In genomic region chr1:86821956-86822355, GRCh38 we compare ENCODE assay signal across 20 cellular contexts.
DNase-seq lines count a peak whose midpoint lies in the region; TF ChIP-seq lines count a peak whose summit lies in the region.
"Had no signal": no experiment of that assay in that cellular context is flagged by ENCODE, and none has a peak within 500 bp of the region (broad histone marks: within the 10 kb centered on the region; RNA-seq: fewer than 3 reads in every experiment).

No MANE protein-coding gene starts in this region.

- H3K27ac Mint-ChIP-seq in progenitor cell of endocrine pancreas (no peak overlapping the region), mesothelial cell of epicardium (no peak overlapping the region)
- H3K27ac Mint-ChIP-seq: CD4-positive, alpha-beta T cell; CD8-positive, alpha-beta memory T cell had no signal

- H3K9ac ChIP-seq in OCI-LY3 (ENCODE audit: low read length), result no peak overlapping the region
- H3K9ac ChIP-seq: BLaER1 treated with 17β-estradiol and CSF1 and Interleukin-3, amounts not matched to agents 10 nM and 100 nM; GM23248 had no signal

- H4K20me1 ChIP-seq in OCI-LY3 (ENCODE audit: insufficient read depth, low read length), result no peaks in the 10 kb centered on the region
- H4K20me1 ChIP-seq: BLaER1 treated with 17β-estradiol and CSF1 and Interleukin-3, amounts not matched to agents 10 nM and 100 nM had no signal

- no peak overlapping the region for H3K4me3 ChIP-seq in OCI-LY3 (ENCODE audit: low read length)
- H3K4me3 ChIP-seq: A549; BLaER1 treated with 17β-estradiol and CSF1 and Interleukin-3, amounts not matched to agents 10 nM and 100 nM; GM12878; GM23248; HAP-1 had no signal

- H3K9me3 ChIP-seq in OCI-LY3 (ENCODE audit: insufficient read depth, low read length), result no peaks in the 10 kb centered on the region
- H3K9me3 ChIP-seq: A549, BE2C, HAP-1 had no signal

- H3K79me2 ChIP-seq in OCI-LY3 (ENCODE audit: low read length), result no peaks in the 10 kb centered on the region

- no peak overlapping the region for H3K4me3 Mint-ChIP-seq in progenitor cell of endocrine pancreas (ENCODE audit: low read depth)
- no peak overlapping the region for H3K4me3 Mint-ChIP-seq in mesothelial cell of epicardium
- H3K4me3 Mint-ChIP-seq: CD4-positive, alpha-beta T cell; CD8-positive, alpha-beta memory T cell had no signal

- no peaks in the 10 kb centered on the region for H3K36me3 ChIP-seq in OCI-LY3 (replicated peaks; ENCODE audit: low read depth, low read length)
- H3K36me3 ChIP-seq: BE2C; BLaER1 treated with 17β-estradiol and CSF1 and Interleukin-3, amounts not matched to agents 10 nM and 100 nM; HAP-1 had no signal

- no peak overlapping the region for H3K27ac ChIP-seq in OCI-LY3 (ENCODE audit: low read length)
- H3K27ac ChIP-seq: A549; BLaER1 treated with 17β-estradiol and CSF1 and Interleukin-3, amounts not matched to agents 10 nM and 100 nM; GM23248 had no signal

- H3K27me3 Mint-ChIP-seq in progenitor cell of endocrine pancreas, result peaks cover 3% of the 10 kb centered on the region
- no peaks in the 10 kb centered on the region for H3K27me3 Mint-ChIP-seq in mesothelial cell of epicardium (ENCODE audit: low read depth)

- no peaks in the 10 kb centered on the region for H3K36me3 Mint-ChIP-seq in progenitor cell of endocrine pancreas (ENCODE audit: insufficient read depth)
- H3K36me3 Mint-ChIP-seq in mesothelial cell of epicardium, result no peaks in the 10 kb centered on the region
- H3K36me3 Mint-ChIP-seq: CD14-positive monocyte; CD8-positive, alpha-beta memory T cell had no signal

- TF ChIP-seq CTCF in OCI-LY3 (IDR thresholded peaks at IDR 0.05; ENCODE audit: low read depth, low read length) (no peak), progenitor cell of endocrine pancreas (IDR thresholded peaks at IDR 0.05; ENCODE audit: unreplicated experiment) (no peak), mesothelial cell of epicardium (IDR thresholded peaks at IDR 0.05; ENCODE audit: unreplicated experiment) (no peak)

- H3K4me1 Mint-ChIP-seq in progenitor cell of endocrine pancreas (ENCODE audit: low read depth) (peaks cover 20% of the 10 kb centered on the region), mesothelial cell of epicardium (peaks cover 32% of the 10 kb centered on the region)

- no peaks in the 10 kb centered on the region for H3K27me3 ChIP-seq in OCI-LY3 (ENCODE audit: low read depth, low read length)
- H3K27me3 ChIP-seq: BE2C; BLaER1 treated with 17β-estradiol and CSF1 and Interleukin-3, amounts not matched to agents 10 nM and 100 nM had no signal

- H3K9me3 Mint-ChIP-seq in progenitor cell of endocrine pancreas (ENCODE audit: low read depth) (peaks cover 4% of the 10 kb centered on the region), mesothelial cell of epicardium (no peaks in the 10 kb centered on the region)

- H3K4me1 ChIP-seq in OCI-LY3 (ENCODE audit: low read length), result peaks cover 16% of the 10 kb centered on the region
- H3K4me1 ChIP-seq: BE2C had no signal

- H2AFZ ChIP-seq in OCI-LY3 (ENCODE audit: low read depth, low read length), result no peak overlapping the region
- H2AFZ ChIP-seq: GM23248 had no signal

- DNase-seq in amniotic epithelial cell (ENCODE audit: low read depth), result peak; percentile 25
- DNase-seq in left kidney (ENCODE audit: low read depth, low spot score), result peak; percentile 46
- no peak for DNase-seq in NCI-H526 (lab: John Stamatoyannopoulos, UW)
- no peak for DNase-seq in progenitor cell of endocrine pancreas (ENCODE audit: low spot score, unreplicated experiment)
- no peak for DNase-seq in mesothelial cell of epicardium (ENCODE audit: low spot score in 2 of 2, unreplicated experiment in 2 of 2)
- no peak for DNase-seq in NCI-H2107 (lab: John Stamatoyannopoulos, UW)
- DNase-seq: 8988T; ACHN; BE2C; CD4-positive, alpha-beta T cell; CD8-positive, alpha-beta memory T cell; DMS 273 treated with DMSO at 0.1 percent for 48 hours; EL; GM23248 had no signal

- peak overlapping the region; percentile 76 for H3K4me2 ChIP-seq in OCI-LY3 (ENCODE audit: low read length)
- H3K4me2 ChIP-seq: A549 had no signal

Comparison
In these comparisons a context has a peak if more than half of its experiments do, and no peak if none do; other contexts are left out.
1. DNase-seq: peak in amniotic epithelial cell (single experiment) and left kidney (single experiment); none in NCI-H526 (0 of 2), progenitor cell of endocrine pancreas (single experiment), mesothelial cell of epicardium (0 of 2) and NCI-H2107 (single experiment).